34 cellular contexts compared by ENCODE assay signal in the genomic region with DNA sequence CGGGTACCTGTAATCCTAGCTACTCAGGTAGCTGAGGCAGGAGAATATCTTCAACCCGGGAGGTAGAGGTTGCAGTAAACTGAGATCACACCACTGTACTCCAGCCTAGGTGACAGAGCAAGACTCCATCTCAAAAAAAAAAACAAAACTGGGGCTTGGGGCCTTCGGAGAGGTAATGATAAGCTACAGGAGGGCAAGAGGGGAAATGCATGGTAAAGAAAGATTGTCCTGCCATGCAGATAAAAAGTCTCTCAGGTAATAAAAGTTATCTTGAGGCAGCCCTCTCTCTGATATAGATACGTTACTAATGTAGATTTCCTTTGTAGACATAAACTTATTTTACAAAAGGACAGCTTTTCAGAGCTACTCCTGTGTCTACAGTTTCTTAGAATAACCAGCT.
"Had no signal": no experiment of that assay in that cellular context is flagged by ENCODE, and none has a peak within 500 bp of the region (broad histone marks: within the 10 kb centered on the region; RNA-seq: fewer than 3 reads in every experiment).

No MANE protein-coding gene starts in this region.

- H3K27me3 ChIP-seq: brain microvascular endothelial cell, esophagus muscularis mucosa, gastroesophageal sphincter had no signal

- H3K27me3 Mint-ChIP-seq: activated B cell treated with CpG ODN at 0.5 μM for 24 hours; activated CD8-positive, alpha-beta T cell treated with anti-CD3 and anti-CD28 coated beads for 36 hours; activated naive CD8-positive, alpha-beta T cell; activated T-helper 17 cell treated with anti-CD3 and anti-CD28 coated beads, Interleukin-2, amount 50 U/mL, for 72 hours; central memory CD8-positive, alpha-beta T cell had no signal

- H3K36me3 ChIP-seq: esophagus muscularis mucosa, gastroesophageal sphincter had no signal

- H3K9me3 ChIP-seq: esophagus muscularis mucosa, gastroesophageal sphincter had no signal

- H3K4me1 Mint-ChIP-seq: activated T-helper 17 cell treated with anti-CD3 and anti-CD28 coated beads, Interleukin-2, amount 50 U/mL, for 72 hours had no signal

- H3K4me3 ChIP-seq: coronary artery, esophagus muscularis mucosa, gastroesophageal sphincter had no signal

- H3K4me3 Mint-ChIP-seq: activated B cell treated with CpG ODN at 0.5 μM for 24 hours; activated CD8-positive, alpha-beta T cell treated with anti-CD3 and anti-CD28 coated beads for 36 hours; activated naive CD8-positive, alpha-beta T cell; activated T-helper 17 cell treated with anti-CD3 and anti-CD28 coated beads, Interleukin-2, amount 50 U/mL, for 72 hours; central memory CD8-positive, alpha-beta T cell; effector memory CD8-positive, alpha-beta T cell; T-helper 17 cell; T-helper 2 cell treated with Interferon-gamma antibody and Interleukin-4, amounts not matched to agents 5 μg/mL and 100 μg/mL, for 36 hours had no signal

- H3K36me3 Mint-ChIP-seq: activated naive CD8-positive, alpha-beta T cell had no signal

- H3K27ac Mint-ChIP-seq: activated B cell treated with CpG ODN at 0.5 μM for 24 hours; activated CD8-positive, alpha-beta T cell treated with anti-CD3 and anti-CD28 coated beads for 36 hours; activated naive CD8-positive, alpha-beta T cell; activated T-helper 17 cell treated with anti-CD3 and anti-CD28 coated beads, Interleukin-2, amount 50 U/mL, for 72 hours; effector memory CD8-positive, alpha-beta T cell; T-helper 2 cell treated with Interferon-gamma antibody and Interleukin-4, amounts not matched to agents 5 μg/mL and 100 μg/mL, for 36 hours had no signal

- H3K9me3 Mint-ChIP-seq: activated B cell treated with CpG ODN at 0.5 μM for 24 hours; activated CD8-positive, alpha-beta T cell treated with anti-CD3 and anti-CD28 coated beads for 36 hours; activated T-cell treated with anti-CD3 and anti-CD28 coated beads, Interleukin-2, amount 50 U/mL, for 4 hours; activated T-helper 17 cell treated with anti-CD3 and anti-CD28 coated beads, Interleukin-2, amount 50 U/mL, for 72 hours; central memory CD8-positive, alpha-beta T cell; effector memory CD8-positive, alpha-beta T cell; T-helper 2 cell treated with Interferon-gamma antibody and Interleukin-4, amounts not matched to agents 5 μg/mL and 100 μg/mL, for 36 hours had no signal

- DNase-seq: activated B cell treated with CpG ODN at 0.5 μM for 24 hours; activated CD4-positive, alpha-beta T cell treated with anti-CD3 and anti-CD28 coated beads for 48 hours; activated CD4-positive, alpha-beta T cell treated with anti-CD3 and anti-CD28 coated beads, Interleukin-2, amount 50 U/mL, for 1 hour; activated CD4-positive, alpha-beta T cell treated with anti-CD3 and anti-CD28 coated beads, Interleukin-2, amount 50 U/mL, for 48 hours; activated CD8-positive, alpha-beta memory T cell treated with anti-CD3 and anti-CD28 coated beads for 24 hours; activated CD8-positive, alpha-beta T cell treated with anti-CD3 and anti-CD28 coated beads for 36 hours; activated effector memory CD4-positive, alpha-beta T cell treated with Interleukin-2 at 50 U/mL for 16 hours; activated gamma-delta T cell treated with Interleukin-2 at 50 U/mL for 16 hours; activated naive CD4-positive, alpha-beta T cell treated with anti-CD3 and anti-CD28 coated beads, Interleukin-2, amount 50 U/mL, for 16 hours; activated naive CD4-positive, alpha-beta T cell treated with Interleukin-2 at 50 U/mL for 16 hours; activated T-cell treated with anti-CD3 and anti-CD28 coated beads, Interleukin-2, amount 50 U/mL, for 4 hours; amniotic stem cell; anterior cingulate cortex; brain microvascular endothelial cell; dermis blood vessel endothelial cell; effector CD4-positive, alpha-beta T cell; effector memory CD8-positive, alpha-beta T cell; erythroblast; foreskin melanocyte; head of caudate nucleus; T-helper 1 cell; T-helper 17 cell; T1000; WERI-Rb-1 had no signal

- H3K27ac ChIP-seq: brain microvascular endothelial cell, coronary artery, esophagus muscularis mucosa, gastroesophageal sphincter, WERI-Rb-1 had no signal

- FAIRE-seq: astrocyte, bronchial epithelial cell had no signal

- ATAC-seq: activated CD4-positive, CD25-positive, alpha-beta regulatory T cell treated with anti-CD3 and anti-CD28 coated beads, Interleukin-2, amount 50 U/mL, for 24 hours; activated CD8-positive, alpha-beta T cell treated with anti-CD3 and anti-CD28 coated beads for 36 hours; activated T-cell treated with anti-CD3 and anti-CD28 coated beads, Interleukin-2, amount 50 U/mL, for 4 hours; activated T-helper 17 cell treated with anti-CD3 and anti-CD28 coated beads, Interleukin-2, amount 50 U/mL, for 72 hours; effector memory CD8-positive, alpha-beta T cell; gastroesophageal sphincter; T-helper 17 cell had no signal
